ENCODE assay signal across 35 cellular contexts in the genomic region with DNA sequence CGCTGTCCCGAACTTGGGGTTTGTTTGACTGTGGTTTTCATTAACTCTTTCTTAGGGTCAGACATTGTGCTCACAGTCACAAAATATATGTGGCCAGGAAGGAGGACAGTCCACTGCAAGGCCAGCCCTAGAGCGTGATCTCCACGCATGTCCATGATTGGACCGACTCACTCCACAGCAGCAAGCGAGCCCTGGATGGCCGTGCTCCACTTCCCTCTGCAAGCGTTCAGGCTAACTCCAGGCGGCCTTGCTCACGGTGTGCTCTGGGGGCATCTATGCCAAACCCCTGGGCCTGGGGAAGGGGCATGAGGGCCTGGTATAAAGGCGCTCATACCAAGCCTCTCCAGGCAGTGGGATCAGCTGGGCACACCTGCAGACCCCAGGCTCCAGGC. TPM values are rescaled to one million over a fixed set of nuclear protein-coding genes. Genes with fewer than 3 reads are reported as not detected.
A peak's percentile ranks its signal among the peaks of the same experiment; 100 is the strongest.
DNase-seq lines count a peak whose midpoint lies in the region; ATAC-seq and TF ChIP-seq lines count a peak whose summit lies in the region.
"Had no signal": no experiment of that assay in that cellular context is flagged by ENCODE, and none has a peak within 500 bp of the region (broad histone marks: within the 10 kb centered on the region; RNA-seq: fewer than 3 reads in every experiment).

No MANE protein-coding gene starts in this region.

- H3K4me2 ChIP-seq in GM23338 (peak overlapping the region; percentile 53), mesendoderm (ENCODE audit: low read length) (no peak overlapping the region), trophoblast cell (ENCODE audit: low read length) (no peak overlapping the region)

- H3K4ac ChIP-seq in mesendoderm (ENCODE audit: low read depth, low read length) (no peak overlapping the region), trophoblast cell (ENCODE audit: low read depth, low read length) (no peak overlapping the region)

- H2BK12ac ChIP-seq in trophoblast cell (ENCODE audit: low read length) = peak overlapping the region; percentile 45

- H3K79me2 ChIP-seq in GM23338 (replicated peaks; ENCODE audit: insufficient read depth) (no peaks in the 10 kb centered on the region; the same call in 1 of the 2 replicates), mesendoderm (ENCODE audit: control insufficient read depth, insufficient read depth, low read length) (no peaks in the 10 kb centered on the region), trophoblast cell (ENCODE audit: control insufficient read depth, insufficient read depth, low read length, poor library complexity) (no peaks in the 10 kb centered on the region)

- H3K4me1 Mint-ChIP-seq in GM23338 = peaks cover 38% of the 10 kb centered on the region
- H3K4me1 Mint-ChIP-seq: activated naive CD4-positive, alpha-beta T cell treated with anti-CD3 and anti-CD28 coated beads, Interleukin-2, amount 10 ng/mL, durations not matched to agents 7 days and 5 days; activated T-helper 17 cell treated with anti-CD3 and anti-CD28 coated beads, Interleukin-2, amount 50 U/mL, for 72 hours; immature natural killer cell had no signal

- H3K79me1 ChIP-seq in mesendoderm (ENCODE audit: low read length) (no peaks in the 10 kb centered on the region), trophoblast cell (ENCODE audit: low read length) (peaks cover 10% of the 10 kb centered on the region)

- H2BK120ac ChIP-seq in mesendoderm (ENCODE audit: low read depth, low read length) (no peak overlapping the region), trophoblast cell (ENCODE audit: insufficient read depth, low read length, poor library complexity) (no peak overlapping the region)

- in situ Hi-C loops in GM13977 (cut with MboI; ENCODE audit: low pct_unique_long_range_greater_than_20kb, low sequenced_read_pairs, unreplicated experiment) = no loop called here

- no peaks in the 10 kb centered on the region for H3K36me3 ChIP-seq in GM23338 (ENCODE audit: insufficient read depth)
- no peaks in the 10 kb centered on the region for H3K36me3 ChIP-seq in mesendoderm (ENCODE audit: control insufficient read depth, insufficient read depth, low read length)
- H3K36me3 ChIP-seq in trophoblast cell (ENCODE audit: control insufficient read depth in 1 of 2, insufficient read depth in 2 of 2, low read length in 2 of 2) = peaks cover 0 to 2% of the 10 kb centered on the region in 2 experiments
- H3K36me3 ChIP-seq: BE2C, gastroesophageal sphincter, HAP-1, uterus had no signal

- H3K27ac ChIP-seq in GM23338 (ENCODE audit: low read depth) (peak overlapping the region; percentile 93), caudate nucleus (ENCODE audit: low read depth, low read length) (peak overlapping the region; percentile 67), mesendoderm (ENCODE audit: low read depth, low read length) (no peak overlapping the region), trophoblast cell (ENCODE audit: low read depth, low read length) (no peak overlapping the region)

- no peaks in the 10 kb centered on the region for H3K9me3 ChIP-seq in trophoblast cell (ENCODE audit: insufficient read depth, low read depth, low read length)
- H3K9me3 ChIP-seq: BE2C, body of pancreas, gastroesophageal sphincter, HAP-1, uterus had no signal

- H3K9ac ChIP-seq in mesendoderm (ENCODE audit: low read length) (no peak overlapping the region), trophoblast cell (ENCODE audit: low read length) (no peak overlapping the region)

- H4K5ac ChIP-seq in mesendoderm (ENCODE audit: low read length) = no peak overlapping the region

- CTCF ChIA-PET in HEK293T (lab: Yijun Ruan, JAX) = no interaction called here

- H4K8ac ChIP-seq in mesendoderm (ENCODE audit: low read depth, low read length) = no peak overlapping the region
- peak overlapping the region; percentile 54 for H4K8ac ChIP-seq in trophoblast cell (ENCODE audit: low read depth, low read length)

- H3K27ac Mint-ChIP-seq in GM23338 = peak overlapping the region; percentile 92
- H3K27ac Mint-ChIP-seq: activated CD4-positive, alpha-beta memory T cell treated with anti-CD3 and anti-CD28 coated beads for 36 hours; activated naive CD4-positive, alpha-beta T cell treated with anti-CD3 and anti-CD28 coated beads, Interleukin-2, amount 10 ng/mL, durations not matched to agents 7 days and 5 days; activated T-helper 17 cell treated with anti-CD3 and anti-CD28 coated beads, Interleukin-2, amount 50 U/mL, for 72 hours; CD8-positive, alpha-beta T cell; immature natural killer cell; T-helper 1 cell treated with Interleukin-12 subunit alpha and Interleukin-12 subunit beta and Interleukin-4 antibody, amounts not matched to agents 30 μg/mL and 1 μg/mL, for 36 hours had no signal

- peak overlapping the region; percentile 5 for H2AFZ ChIP-seq in GM23338
- H2AFZ ChIP-seq in trophoblast cell (ENCODE audit: insufficient read depth, low read length, poor library complexity) = no peak overlapping the region

- POLR2A ChIA-PET in HEK293T (lab: Yijun Ruan, JAX) = interaction anchor here (0.8 kb wide), 1 partner anchor 157 kb away, joined by 3 read pairs; no protein-coding TSS in a partner anchor

- no CpG with 5 or more reads among the region's 11 CpGs for WGBS in mesendoderm (ENCODE audit: extremely low coverage, insufficient coverage, low lambda C conversion rate)
- no CpG with 5 or more reads among the region's 11 CpGs for WGBS in trophoblast cell (ENCODE audit: extremely low coverage, insufficient coverage, insufficient read length)

- peaks cover 9% of the 10 kb centered on the region for H3K27me3 ChIP-seq in GM23338 (ENCODE audit: insufficient read depth)
- H3K27me3 ChIP-seq in mesendoderm (ENCODE audit: insufficient read depth, low read length, poor library complexity) = peaks cover 2% of the 10 kb centered on the region
- H3K27me3 ChIP-seq in trophoblast cell (ENCODE audit: insufficient read depth, low read length) = peaks cover 5% of the 10 kb centered on the region
- H3K27me3 ChIP-seq: BE2C, body of pancreas, uterus had no signal

- TF ChIP-seq CTCF in GM23338 (conservative IDR thresholded peaks at IDR 0.05; ENCODE audit: low read depth in 2 of 2) (no peak), GM13977 (IDR thresholded peaks at IDR 0.05; ENCODE audit: extremely low read depth, insufficient read depth, missing control alignments) (no peak)

- H3K4me3 Mint-ChIP-seq in GM23338 = peak overlapping the region; percentile 11; the same call in 2 of the 3 replicates
- H3K4me3 Mint-ChIP-seq: activated CD4-positive, alpha-beta memory T cell treated with anti-CD3 and anti-CD28 coated beads for 36 hours; activated naive CD4-positive, alpha-beta T cell treated with anti-CD3 and anti-CD28 coated beads, Interleukin-2, amount 10 ng/mL, durations not matched to agents 7 days and 5 days; activated T-helper 17 cell treated with anti-CD3 and anti-CD28 coated beads, Interleukin-2, amount 50 U/mL, for 72 hours; CD8-positive, alpha-beta T cell; immature natural killer cell; T-helper 1 cell treated with Interleukin-12 subunit alpha and Interleukin-12 subunit beta and Interleukin-4 antibody, amounts not matched to agents 30 μg/mL and 1 μg/mL, for 36 hours had no signal

- H4K91ac ChIP-seq in trophoblast cell (ENCODE audit: low read depth, low read length) = peak overlapping the region; percentile 8

- ATAC-seq in GM23338 = peak; percentile 16
- ATAC-seq: activated T-helper 17 cell treated with anti-CD3 and anti-CD28 coated beads, Interleukin-2, amount 50 U/mL, for 72 hours; CD8-positive, alpha-beta T cell; gastroesophageal sphincter; GM12878; Right ventricle myocardium inferior; SK-N-SH treated with all-trans-retinoic acid at 6 μM for 48 hours had no signal

- H3K4me3 ChIP-seq in GM23338 = no peak overlapping the region
- H3K4me3 ChIP-seq in mesendoderm (ENCODE audit: low read length) = no peak overlapping the region
- H3K4me3 ChIP-seq in trophoblast cell (ENCODE audit: low read depth, low read length) = no peak overlapping the region
- H3K4me3 ChIP-seq: body of pancreas, gastroesophageal sphincter, GM12878, HAP-1, skin epidermis, uterus had no signal

- peak overlapping the region; percentile 79 for H3K56ac ChIP-seq in mesendoderm (ENCODE audit: low read length)

- no peaks in the 10 kb centered on the region for H3K9me2 ChIP-seq in GM23338 (ENCODE audit: insufficient read depth)

- H2AK5ac ChIP-seq in mesendoderm (ENCODE audit: low read length) = no peak overlapping the region
- H2AK5ac ChIP-seq in trophoblast cell (ENCODE audit: low read length) = no peak overlapping the region

- DNase-seq in GM23338 (ENCODE audit: low spot score) (no peak), caudate nucleus (lab: John Stamatoyannopoulos, UW) (no peak), mesendoderm (no peak), trophoblast cell (no peak), EL (no peak), HEK293T (ENCODE audit: extremely low spot score) (no peak), A172 (ENCODE audit: low spot score) (no peak), GM13977 (ENCODE audit: low spot score) (no peak)
- DNase-seq: activated CD4-positive, alpha-beta memory T cell treated with anti-CD3 and anti-CD28 coated beads for 36 hours; activated CD4-positive, alpha-beta T cell treated with anti-CD3 and anti-CD28 coated beads for 1 hour; activated naive CD4-positive, alpha-beta T cell treated with anti-CD3 and anti-CD28 coated beads, Interleukin-2, amount 10 ng/mL, durations not matched to agents 7 days and 5 days; BE2C; body of pancreas; CD8-positive, alpha-beta T cell; DMS 273 treated with DMSO at 0.1 percent for 48 hours; hippocampal formation; immature natural killer cell; Kasumi-1; MV-4-11; NCI-H1436 treated with DMSO at 0.1 percent for 48 hours; NCI-H2081 treated with DMSO at 0.1 percent for 48 hours; NCI-H226; occipital lobe; stimulated activated naive CD4-positive, alpha-beta T cell treated with Interleukin-2 at 50 U/mL for 16 hours; uterus had no signal

- H3F3A ChIP-seq in GM23338 (replicated peaks; ENCODE audit: low read depth) = no peaks in the 10 kb centered on the region

- no peaks in the 10 kb centered on the region for H4K20me1 ChIP-seq in GM23338 (replicated peaks; ENCODE audit: insufficient read depth)

- peak overlapping the region; percentile 24 for H3K14ac ChIP-seq in trophoblast cell (ENCODE audit: low read length)

- H3K18ac ChIP-seq in mesendoderm (ENCODE audit: low read length) (peak overlapping the region; percentile 75), trophoblast cell (ENCODE audit: low read length) (no peak overlapping the region)

- no peak overlapping the region for H4K12ac ChIP-seq in trophoblast cell (ENCODE audit: low read depth, low read length)

- no peaks in the 10 kb centered on the region for H3K9me3 Mint-ChIP-seq in GM23338
- H3K9me3 Mint-ChIP-seq: activated CD4-positive, alpha-beta memory T cell treated with anti-CD3 and anti-CD28 coated beads for 36 hours; activated naive CD4-positive, alpha-beta T cell treated with anti-CD3 and anti-CD28 coated beads, Interleukin-2, amount 10 ng/mL, durations not matched to agents 7 days and 5 days; activated T-helper 17 cell treated with anti-CD3 and anti-CD28 coated beads, Interleukin-2, amount 50 U/mL, for 72 hours; CD8-positive, alpha-beta T cell; immature natural killer cell; T-helper 1 cell treated with Interleukin-12 subunit alpha and Interleukin-12 subunit beta and Interleukin-4 antibody, amounts not matched to agents 30 μg/mL and 1 μg/mL, for 36 hours had no signal

- H2BK15ac ChIP-seq in mesendoderm (replicated peaks; ENCODE audit: low read depth) = no peak overlapping the region

- H3K23ac ChIP-seq in mesendoderm (ENCODE audit: low read length) (peak overlapping the region; percentile 37), trophoblast cell (ENCODE audit: low read length) (no peak overlapping the region)

- H3K4me1 ChIP-seq in GM23338 (ENCODE audit: insufficient read depth) (peaks cover 14% of the 10 kb centered on the region), mesendoderm (ENCODE audit: control insufficient read depth, low read depth, low read length) (peaks cover 7% of the 10 kb centered on the region), trophoblast cell (ENCODE audit: control insufficient read depth in 1 of 2, insufficient read depth in 2 of 2, low read length in 2 of 2) (peaks cover 9 to 19% of the 10 kb centered on the region in 2 experiments)
- H3K4me1 ChIP-seq: BE2C, gastroesophageal sphincter, HAP-1, uterus had no signal

- H2BK5ac ChIP-seq in mesendoderm (ENCODE audit: low read length) (no peak overlapping the region), trophoblast cell (ENCODE audit: low read depth, low read length, poor library complexity) (no peak overlapping the region)

- H3K27me3 Mint-ChIP-seq in GM23338 (ENCODE audit: insufficient read depth, low read depth, poor library complexity) = peaks cover 25% of the 10 kb centered on the region

- no peaks in the 10 kb centered on the region; the same call in 2 of the 3 replicates for H3K36me3 Mint-ChIP-seq in GM23338 (ENCODE audit: low read depth)
- H3K36me3 Mint-ChIP-seq: activated CD4-positive, alpha-beta memory T cell treated with anti-CD3 and anti-CD28 coated beads for 36 hours; activated naive CD4-positive, alpha-beta T cell treated with anti-CD3 and anti-CD28 coated beads, Interleukin-2, amount 10 ng/mL, durations not matched to agents 7 days and 5 days; CD8-positive, alpha-beta T cell had no signal

RNA-seq across cellular contexts. Expression of gene DACT2, which starts 5.6 kb away (rescaled TPM):
- 7.3 and 10.6 TPM in 2 replicates for total RNA-seq in GM23338 (2014; rRNA removed; shearing (Covaris generic))
- polyA plus RNA-seq in GM23338 (2016; fragmentation: Nextera tagmentation; extraction: Ambion mirVana) = 1.5 and 1.8 TPM in 2 replicates
- 0.35 TPM for polyA plus RNA-seq in mesendoderm (2013, experiment 1 of 2)
- 0.55 TPM for polyA plus RNA-seq in mesendoderm (2013, experiment 2 of 2)
- polyA plus RNA-seq in trophoblast cell (2013) = 30.3 and 30.7 TPM in 2 replicates
- not detected in 2 replicates for total RNA-seq in A172 (2014; rRNA removed; shearing (Covaris generic))
- total RNA-seq: activated CD4-positive, alpha-beta memory T cell treated with anti-CD3 and anti-CD28 coated beads for 36 hours; CD8-positive, alpha-beta T cell; dermis microvascular lymphatic vessel endothelial cell; fibroblast of lung; GM12878 had no signal
- polyA plus RNA-seq: fibroblast of lung, GM12878, immature natural killer cell had no signal

Comparison
In these comparisons a context has a peak if more than half of its experiments do, and no peak if none do; other contexts are left out.
1. H3K27ac ChIP-seq: peak in GM23338 (single experiment) and caudate nucleus (single experiment); none in mesendoderm (single experiment) and trophoblast cell (single experiment).